ENCODE assay signal across 8 cellular contexts in genomic region chr9:100098887-100099721, GRCh38. TPM values are rescaled to one million over a fixed set of nuclear protein-coding genes. Genes with fewer than 3 reads are reported as not detected.
DNase-seq lines count a peak whose midpoint lies in the region; ATAC-seq and TF ChIP-seq lines count a peak whose summit lies in the region.

ERP44 (minus strand) TSS chr9:100099000; CDS start chr9:100098840, 160 bp downstream.
INVS (plus strand) TSS chr9:100099243; CDS start chr9:100104522, 5,279 bp downstream.

- CTCF ChIA-PET in BJ (lab: Yijun Ruan, JAX): no interaction called here

- H3K27ac ChIP-seq in coronary artery (peak within 1 kb of the TSS; percentile 85 to 90), layer of hippocampus (ENCODE audit: low read depth, low read length) (peak within 1 kb of the TSS; percentile 82)

- H3K9me3 Mint-ChIP-seq in activated CD4-positive, alpha-beta T cell treated with anti-CD3 and anti-CD28 coated beads, Interleukin-2, amount 10 ng/mL, durations not matched to agents 24 days and 14 days: no peaks in the 10 kb centered on the region

- H3K4me3 ChIP-seq in BJ (ENCODE audit: low read depth, low read length) (peak within 1 kb of the TSS; percentile 76), coronary artery (peak within 1 kb of the TSS; percentile 88)

- peak within 1 kb of the TSS; percentile 100 for H3K4me3 Mint-ChIP-seq in activated CD4-positive, alpha-beta T cell treated with anti-CD3 and anti-CD28 coated beads, Interleukin-2, amount 10 ng/mL, durations not matched to agents 24 days and 14 days

- ATAC-seq in GM19324 (IDR thresholded peaks at IDR 0.05; ENCODE audit: low FRiP score, unreplicated experiment) (peak; percentile 99), HG03469 (IDR thresholded peaks at IDR 0.05; ENCODE audit: unreplicated experiment) (peak; percentile 89)

- DNase-seq in BJ (ENCODE audit: low read depth): peak; percentile 94
- DNase-seq in NCI-H526 treated with DMSO at 0.1 percent for 48 hours (lab: John Stamatoyannopoulos, UW): peak; percentile 96
- DNase-seq in activated CD4-positive, alpha-beta T cell treated with anti-CD3 and anti-CD28 coated beads, Interleukin-2, amount 10 ng/mL, durations not matched to agents 24 days and 14 days: peak; percentile 99
- DNase-seq in coronary artery (ENCODE audit: low spot score): peak; percentile 99
- DNase-seq in stimulated activated CD4-positive, alpha-beta T cell treated with anti-CD3 and anti-CD28 coated beads, Interleukin-1b, Interleukin-23, amount 100 ng/mL, for 4 hours (ENCODE audit: low read depth in 2 of 2): peak; percentile 87 to 91

- H3K27ac Mint-ChIP-seq in activated CD4-positive, alpha-beta T cell treated with anti-CD3 and anti-CD28 coated beads, Interleukin-2, amount 10 ng/mL, durations not matched to agents 24 days and 14 days: peak within 1 kb of the TSS; percentile 96

- POLR2A ChIA-PET in BJ (lab: Charles Lee): no interaction called here

- intact Hi-C loops in activated CD4-positive, alpha-beta T cell treated with anti-CD3 and anti-CD28 coated beads, Interleukin-2, amount 10 ng/mL, durations not matched to agents 24 days and 14 days (cut with micrococcal nuclease): loop anchor here (1.0 to 10.0 kb wide), 7 partner anchors 15 to 1300 kb away; partner anchors contain the start of genes ALG2, MRPL50, NR4A3 and SEC61B

- H3K27me3 ChIP-seq in BJ (ENCODE audit: control insufficient read depth, insufficient read depth, low read length): no peaks in the 10 kb centered on the region
- H3K27me3 ChIP-seq in layer of hippocampus (ENCODE audit: control insufficient read depth, insufficient read depth, low read length): no peaks in the 10 kb centered on the region

- H3K36me3 ChIP-seq in BJ (ENCODE audit: control insufficient read depth, insufficient read depth, low read length): peaks cover 2% of the 10 kb centered on the region; the same call in 1 of the 2 replicates

- peaks cover 11% of the 10 kb centered on the region for H3K36me3 Mint-ChIP-seq in activated CD4-positive, alpha-beta T cell treated with anti-CD3 and anti-CD28 coated beads, Interleukin-2, amount 10 ng/mL, durations not matched to agents 24 days and 14 days (ENCODE audit: low read depth)

- H3K4me1 Mint-ChIP-seq in activated CD4-positive, alpha-beta T cell treated with anti-CD3 and anti-CD28 coated beads, Interleukin-2, amount 10 ng/mL, durations not matched to agents 24 days and 14 days: peaks cover 26% of the 10 kb centered on the region

- no peak for TF ChIP-seq CTCF in BJ (IDR thresholded peaks at IDR 0.05; ENCODE audit: insufficient read depth, low read depth, low read length)
- no peak for TF ChIP-seq CTCF in coronary artery (IDR thresholded peaks at IDR 0.05)

- no peaks in the 10 kb centered on the region for H3K27me3 Mint-ChIP-seq in activated CD4-positive, alpha-beta T cell treated with anti-CD3 and anti-CD28 coated beads, Interleukin-2, amount 10 ng/mL, durations not matched to agents 24 days and 14 days

RNA-seq across cellular contexts. Expression of gene ERP44, which starts in this region (rescaled TPM):
- polyA plus RNA-seq in BJ (2011; rRNA removed): 9.8 and 21.8 TPM in 2 replicates
- 4.1 and 4.6 TPM in 2 replicates for polyA minus RNA-seq in BJ (2011; rRNA and poly(A)+ RNA removed)
- 16.4 and 18.7 TPM in 2 replicates for total RNA-seq in activated CD4-positive, alpha-beta T cell treated with anti-CD3 and anti-CD28 coated beads, Interleukin-2, amount 10 ng/mL, durations not matched to agents 24 days and 14 days

RNA-seq across cellular contexts. Expression of gene INVS, which starts in this region (rescaled TPM):
- 9.7 and 16.1 TPM in 2 replicates for polyA plus RNA-seq in BJ (2011; rRNA removed)
- 13.3 and 14.5 TPM in 2 replicates for polyA minus RNA-seq in BJ (2011; rRNA and poly(A)+ RNA removed)
- total RNA-seq in activated CD4-positive, alpha-beta T cell treated with anti-CD3 and anti-CD28 coated beads, Interleukin-2, amount 10 ng/mL, durations not matched to agents 24 days and 14 days: 14.9 and 16.9 TPM in 2 replicates

Comparison
In these comparisons a context has a peak if more than half of its experiments do, and no peak if none do; other contexts are left out.
1. Peak in every context shown above with its lines: DNase-seq, ATAC-seq, H3K4me3 ChIP-seq and H3K27ac ChIP-seq.